10 cellular contexts compared by ENCODE assay signal in the genomic region with DNA sequence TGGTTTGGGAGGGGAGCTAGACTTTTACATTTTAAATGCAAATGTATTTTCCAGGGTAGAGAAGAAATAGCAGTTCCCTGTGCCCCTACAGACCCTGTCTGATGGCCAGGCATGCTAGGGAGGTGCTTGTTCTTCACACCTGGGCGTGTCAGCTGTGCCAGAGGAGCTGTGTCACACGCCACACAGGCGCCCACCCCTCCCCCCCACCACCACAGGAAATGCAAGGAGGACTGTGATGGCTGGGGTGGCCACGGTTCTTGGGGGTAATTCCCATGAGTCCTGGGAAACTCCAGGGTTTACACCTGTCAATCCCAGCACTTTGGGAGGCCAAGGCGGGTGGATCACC.
A peak's percentile ranks its signal among the peaks of the same experiment; 100 is the strongest.
DNase-seq lines count a peak whose midpoint lies in the region; ATAC-seq and TF ChIP-seq lines count a peak whose summit lies in the region.
"Had no signal": no experiment of that assay in that cellular context is flagged by ENCODE, and none has a peak within 500 bp of the region (broad histone marks: within the 10 kb centered on the region; RNA-seq: fewer than 3 reads in every experiment).

No MANE protein-coding gene starts in this region.

- H3F3A ChIP-seq in SU-DHL-6 (ENCODE audit: insufficient read depth), result peaks cover 6% of the 10 kb centered on the region; the same call in 1 of the 2 replicates

- no peak overlapping the region for H3K4me3 ChIP-seq in SU-DHL-6 (ENCODE audit: insufficient read depth, low read length, poor library complexity, severe bottlenecking)
- no peak overlapping the region for H3K4me3 ChIP-seq in naive thymus-derived CD4-positive, alpha-beta T cell (ENCODE audit: low read length)
- H3K4me3 ChIP-seq: body of pancreas had no signal

- peak overlapping the region; percentile 50 for H3K27ac Mint-ChIP-seq in CD4-positive, alpha-beta T cell
- H3K27ac Mint-ChIP-seq in naive thymus-derived CD4-positive, alpha-beta T cell, result peak overlapping the region in 8 of 9 donors; percentile 28 to 79 (median 58)

- CTCF ChIA-PET in CD4-positive, alpha-beta T cell (lab: Charles Lee), result interaction anchor here (0.6 to 2.1 kb wide), 18 partner anchors 8 to 722 kb away, joined by 3 to 12 read pairs (median 4); no protein-coding TSS in a partner anchor
- CTCF ChIA-PET in naive thymus-derived CD4-positive, alpha-beta T cell (lab: Charles Lee), result interaction anchor here (0.6 to 2.4 kb wide), 11 partner anchors 16 to 618 kb away, joined by 3 to 12 read pairs (median 4); no protein-coding TSS in a partner anchor

- no peak overlapping the region for H3K27ac ChIP-seq in CD4-positive, alpha-beta T cell (ENCODE audit: low read depth, low read length)
- peak overlapping the region; percentile 40; the same call in 1 of the 2 replicates for H3K27ac ChIP-seq in SU-DHL-6 (ENCODE audit: low read depth, low read length)
- H3K27ac ChIP-seq in naive thymus-derived CD4-positive, alpha-beta T cell (ENCODE audit: low read depth, low read length), result no peak overlapping the region
- H3K27ac ChIP-seq: body of pancreas had no signal

- H3K9me2 ChIP-seq in SU-DHL-6 (replicated peaks; ENCODE audit: insufficient read depth, low read length), result no peaks in the 10 kb centered on the region

- POLR2A ChIA-PET in CD4-positive, alpha-beta T cell (lab: Charles Lee), result interaction anchor here (0.8 to 2.0 kb wide), 5 partner anchors 9 to 263 kb away, joined by 3 to 6 read pairs (median 4); partner anchors contain the start of gene FLI1
- POLR2A ChIA-PET in naive thymus-derived CD4-positive, alpha-beta T cell (lab: Charles Lee), result interaction anchor here (0.6 to 1.2 kb wide), 4 partner anchors 8 to 151 kb away, joined by 3 to 5 read pairs (median 3); partner anchors contain the start of gene FLI1

- H3K36me3 ChIP-seq in SU-DHL-6 (ENCODE audit: low read length), result peaks cover 5% of the 10 kb centered on the region; the same call in 1 of the 2 replicates
- peaks cover 24 to 93% (median 25%) of the 10 kb centered on the region in 3 experiments for H3K36me3 ChIP-seq in naive thymus-derived CD4-positive, alpha-beta T cell (ENCODE audit: control insufficient read depth in 2 of 3, insufficient read depth in 3 of 3, low read length in 3 of 3)

- H3K4me1 Mint-ChIP-seq in CD4-positive, alpha-beta T cell (ENCODE audit: low read depth), result peaks cover 76% of the 10 kb centered on the region
- peaks cover 44 to 89% (median 65%) of the 10 kb centered on the region in 7 donors for H3K4me1 Mint-ChIP-seq in naive thymus-derived CD4-positive, alpha-beta T cell

- no peak overlapping the region for H3K4me2 ChIP-seq in SU-DHL-6 (ENCODE audit: low read depth, low read length, poor library complexity, severe bottlenecking)

- H3K27me3 Mint-ChIP-seq in CD4-positive, alpha-beta T cell, result no peaks in the 10 kb centered on the region
- no peaks in the 10 kb centered on the region for H3K27me3 Mint-ChIP-seq in naive thymus-derived CD4-positive, alpha-beta T cell

- H3K9ac ChIP-seq in SU-DHL-6 (ENCODE audit: low read length), result no peak overlapping the region

- DNase-seq in CD4-positive, alpha-beta T cell, result peak in 6 of 10 experiments; percentile 6 to 31 (median 22)
- peak; percentile 25 for DNase-seq in activated gamma-delta T cell (lab: John Stamatoyannopoulos, UW)
- DNase-seq in naive thymus-derived CD4-positive, alpha-beta T cell, result peak in 4 of 9 donors; percentile 15 to 57 (median 32)
- DNase-seq in cardiac septum (ENCODE audit: low spot score), result no peak
- no peak for DNase-seq in GM19238 (ENCODE audit: insufficient read length, low spot score)
- DNase-seq: Right ventricle myocardium superior had no signal

- H4K20me1 ChIP-seq in SU-DHL-6 (ENCODE audit: low read depth, low read length), result no peaks in the 10 kb centered on the region

- H3K36me3 Mint-ChIP-seq in CD4-positive, alpha-beta T cell (ENCODE audit: low read depth), result peaks cover 99% of the 10 kb centered on the region
- peaks cover 21 to 63% (median 45%) of the 10 kb centered on the region in 5 donors for H3K36me3 Mint-ChIP-seq in naive thymus-derived CD4-positive, alpha-beta T cell

- intact Hi-C loops in CD4-positive, alpha-beta T cell (cut with DNase I, micrococcal nuclease), result loop anchor here (2.0 to 5.0 kb wide), 5 partner anchors 56 to 739 kb away; no protein-coding TSS in a partner anchor
- intact Hi-C loops in naive thymus-derived CD4-positive, alpha-beta T cell (cut with micrococcal nuclease), result loop anchor here (1.0 to 5.0 kb wide), 8 partner anchors 55 to 744 kb away; no protein-coding TSS in a partner anchor
- intact Hi-C loops in cardiac septum (cut with DNase I), result no loop called here

- H2AFZ ChIP-seq in SU-DHL-6 (ENCODE audit: low read depth, low read length, severe bottlenecking), result no peak overlapping the region

- TF ChIP-seq CTCF in CD4-positive, alpha-beta T cell (IDR thresholded peaks at IDR 0.05), result no peak
- TF ChIP-seq CTCF in SU-DHL-6 (IDR thresholded peaks at IDR 0.05; ENCODE audit: insufficient read depth, low read length, poor library complexity, severe bottlenecking), result no peak

- no peaks in the 10 kb centered on the region for H3K9me3 ChIP-seq in CD4-positive, alpha-beta T cell (ENCODE audit: control insufficient read depth, low read length)
- no peaks in the 10 kb centered on the region for H3K9me3 ChIP-seq in SU-DHL-6 (ENCODE audit: insufficient read depth, low read length)
- no peaks in the 10 kb centered on the region for H3K9me3 ChIP-seq in naive thymus-derived CD4-positive, alpha-beta T cell (ENCODE audit: control insufficient read depth in 2 of 3, low read length in 3 of 3)
- H3K9me3 ChIP-seq: body of pancreas had no signal

- H3K27me3 ChIP-seq in CD4-positive, alpha-beta T cell (ENCODE audit: control insufficient read depth, insufficient read depth, low read length), result no peaks in the 10 kb centered on the region
- H3K27me3 ChIP-seq in SU-DHL-6 (ENCODE audit: low read length), result no peaks in the 10 kb centered on the region
- H3K27me3 ChIP-seq in naive thymus-derived CD4-positive, alpha-beta T cell (ENCODE audit: control insufficient read depth in 2 of 2, insufficient read depth in 2 of 2, low read length in 2 of 2), result no peaks in the 10 kb centered on the region
- H3K27me3 ChIP-seq: body of pancreas had no signal

- H3K4me1 ChIP-seq in naive thymus-derived CD4-positive, alpha-beta T cell (ENCODE audit: control insufficient read depth in 2 of 2, insufficient read depth in 2 of 2, low read length in 2 of 2), result peaks cover 21 to 31% of the 10 kb centered on the region in 2 donors

- no peaks in the 10 kb centered on the region for H3K79me2 ChIP-seq in SU-DHL-6 (ENCODE audit: insufficient read depth, low read length)

- H3K4me3 Mint-ChIP-seq in CD4-positive, alpha-beta T cell, result no peak overlapping the region
- H3K4me3 Mint-ChIP-seq in naive thymus-derived CD4-positive, alpha-beta T cell, result peak overlapping the region in 6 of 10 donors; percentile 20 to 52 (median 44)

- H3K9me3 Mint-ChIP-seq in CD4-positive, alpha-beta T cell, result no peaks in the 10 kb centered on the region
- H3K9me3 Mint-ChIP-seq in naive thymus-derived CD4-positive, alpha-beta T cell, result no peaks in the 10 kb centered on the region

- peak; percentile 79 for ATAC-seq in CD4-positive, alpha-beta T cell (ENCODE audit: poor library complexity)
- peak; percentile 76 for ATAC-seq in naive thymus-derived CD4-positive, alpha-beta T cell
- ATAC-seq in GM18873 (IDR thresholded peaks at IDR 0.05; ENCODE audit: low FRiP score, unreplicated experiment) (no peak), GM21619 (IDR thresholded peaks at IDR 0.05; ENCODE audit: unreplicated experiment) (no peak)

Comparison
In these comparisons a context has a peak if more than half of its experiments do, and no peak if none do; other contexts are left out.
1. ATAC-seq: peak in CD4-positive, alpha-beta T cell (single experiment) and naive thymus-derived CD4-positive, alpha-beta T cell (single experiment); none in GM18873 (single experiment) and GM21619 (single experiment).
2. DNase-seq: peak in CD4-positive, alpha-beta T cell (6 of 10) and activated gamma-delta T cell (single experiment); none in cardiac septum (single experiment) and GM19238 (single experiment).